ENCODE assay signal across 27 cellular contexts in the genomic region with DNA sequence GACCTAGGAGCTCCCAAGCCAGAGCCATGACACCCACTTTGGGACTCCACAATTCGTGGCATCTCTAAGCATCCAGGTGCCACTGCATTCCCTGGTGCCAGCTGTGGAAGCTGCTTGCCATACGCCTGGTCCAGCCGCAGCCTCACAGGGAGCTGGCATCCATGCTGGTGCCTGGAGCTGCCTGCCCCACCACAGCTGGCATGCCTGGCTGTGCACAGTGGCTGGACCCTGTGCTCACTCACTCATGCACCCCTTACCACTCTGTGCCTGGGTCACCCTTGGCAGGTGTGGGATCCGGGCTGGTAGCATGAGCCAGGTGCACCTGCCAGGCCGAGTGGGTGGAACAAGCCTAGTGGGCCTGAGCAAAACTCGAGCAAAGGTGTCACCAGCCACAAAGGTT.
"Had no signal": no experiment of that assay in that cellular context is flagged by ENCODE, and none has a peak within 500 bp of the region (broad histone marks: within the 10 kb centered on the region; RNA-seq: fewer than 3 reads in every experiment).

No MANE protein-coding gene starts in this region.

- H3K9me3 ChIP-seq: colonic mucosa, esophagus muscularis mucosa, gastrocnemius medialis, gastroesophageal sphincter, heart left ventricle had no signal

- H3K27me3 ChIP-seq: colonic mucosa, dorsolateral prefrontal cortex, esophagus squamous epithelium, foreskin keratinocyte had no signal

- FAIRE-seq: colon, endometrium, endothelial cell of umbilical vein, frontal cortex had no signal

- H3K36me3 ChIP-seq: colonic mucosa, esophagus muscularis mucosa, esophagus squamous epithelium, gastrocnemius medialis, gastroesophageal sphincter, heart left ventricle had no signal

- H3K27ac ChIP-seq: colonic mucosa, coronary artery, dorsolateral prefrontal cortex, epithelial cell of prostate, esophagus muscularis mucosa, esophagus squamous epithelium, foreskin keratinocyte, gastrocnemius medialis, gastroesophageal sphincter, heart left ventricle had no signal

- H3K4me1 ChIP-seq: colonic mucosa, esophagus muscularis mucosa, esophagus squamous epithelium, foreskin keratinocyte, gastrocnemius medialis, gastroesophageal sphincter, heart left ventricle had no signal

- DNase-seq: colonic mucosa; cortex of kidney; dermis blood vessel endothelial cell; dorsolateral prefrontal cortex; effector CD4-positive, alpha-beta T cell; effector CD8-positive, alpha-beta T cell; effector memory CD4-positive, alpha-beta T cell; effector memory CD8-positive, alpha-beta T cell; endodermal cell; erythroblast; esophagus squamous epithelium; foreskin fibroblast; foreskin keratinocyte; foreskin melanocyte; gastrocnemius medialis; glutamatergic neuron; head of caudate nucleus; heart left ventricle had no signal

- ATAC-seq: effector memory CD8-positive, alpha-beta T cell; esophagus mucosa; foreskin keratinocyte; gastrocnemius medialis; gastroesophageal sphincter; heart left ventricle had no signal

- H3K4me3 ChIP-seq: colonic mucosa, coronary artery, dorsolateral prefrontal cortex, esophagus muscularis mucosa, esophagus squamous epithelium, gastrocnemius medialis, gastroesophageal sphincter, heart left ventricle had no signal
